32 cellular contexts compared by ENCODE assay signal in the genomic region with DNA sequence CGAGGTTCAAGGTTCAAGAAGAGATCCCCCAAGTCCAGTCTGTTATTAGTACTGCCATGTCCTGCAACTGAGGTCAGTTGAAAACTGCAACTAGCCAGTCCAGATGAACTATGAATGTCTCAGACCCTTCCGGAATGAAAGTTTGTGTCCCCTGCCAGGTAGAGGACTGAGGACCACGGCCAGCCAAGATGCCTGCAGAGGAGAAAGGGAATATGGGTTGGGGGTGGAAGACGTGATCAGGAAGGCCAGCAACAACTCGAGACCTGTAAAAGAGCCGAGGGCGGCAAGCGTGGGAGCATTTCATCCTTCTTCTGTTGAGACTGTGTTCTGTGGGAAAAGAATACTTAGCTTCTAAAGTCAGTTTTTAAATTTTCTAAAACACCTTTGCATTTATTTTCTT.
"Had no signal": no experiment of that assay in that cellular context is flagged by ENCODE, and none has a peak within 500 bp of the region (broad histone marks: within the 10 kb centered on the region; RNA-seq: fewer than 3 reads in every experiment).

No MANE protein-coding gene starts in this region.

- ATAC-seq: Panc1 had no signal

- H3K36me3 ChIP-seq: SJSA1 had no signal

- H2AFZ ChIP-seq: PC-9 had no signal

- H3K27me3 ChIP-seq: SJSA1 had no signal

- H3K4me2 ChIP-seq: KMS-11, PC-9, SK-N-SH had no signal

- H3K4me1 ChIP-seq: SJSA1 had no signal

- H3K4me3 ChIP-seq: PC-9, SJSA1 had no signal

- H3K9me3 ChIP-seq: SJSA1, SK-N-SH had no signal

- DNase-seq: Karpas-422, MM.1S, MV-4-11, NCI-H1092, NCI-H1105 treated with DMSO at 0.1 percent for 48 hours, NCI-H1417, NCI-H1436, NCI-H146, NCI-H1694, NCI-H187, NCI-H1930, NCI-H2029 treated with DMSO at 0.1 percent for 48 hours, NCI-H2081 treated with DMSO at 0.1 percent for 48 hours, NCI-H2107, NCI-H2171, NCI-H226, NCI-H446 treated with DMSO at 0.1 percent for 48 hours, NCI-H510A, NCI-H524, NCI-H526, NCI-H69, NCI-H748 treated with DMSO at 0.1 percent for 48 hours, NCI-H82, PC-9, Right ventricle myocardium superior, RPMI8226, SHP77 treated with DMSO at 0.1 percent for 48 hours, SK-N-SH, SW 1271 had no signal

- H3K27ac ChIP-seq: KMS-11, PC-9, SJSA1 had no signal

- H3K9ac ChIP-seq: KMS-11, SK-N-SH had no signal
